1 cellular context compared by ENCODE assay signal in the genomic region with DNA sequence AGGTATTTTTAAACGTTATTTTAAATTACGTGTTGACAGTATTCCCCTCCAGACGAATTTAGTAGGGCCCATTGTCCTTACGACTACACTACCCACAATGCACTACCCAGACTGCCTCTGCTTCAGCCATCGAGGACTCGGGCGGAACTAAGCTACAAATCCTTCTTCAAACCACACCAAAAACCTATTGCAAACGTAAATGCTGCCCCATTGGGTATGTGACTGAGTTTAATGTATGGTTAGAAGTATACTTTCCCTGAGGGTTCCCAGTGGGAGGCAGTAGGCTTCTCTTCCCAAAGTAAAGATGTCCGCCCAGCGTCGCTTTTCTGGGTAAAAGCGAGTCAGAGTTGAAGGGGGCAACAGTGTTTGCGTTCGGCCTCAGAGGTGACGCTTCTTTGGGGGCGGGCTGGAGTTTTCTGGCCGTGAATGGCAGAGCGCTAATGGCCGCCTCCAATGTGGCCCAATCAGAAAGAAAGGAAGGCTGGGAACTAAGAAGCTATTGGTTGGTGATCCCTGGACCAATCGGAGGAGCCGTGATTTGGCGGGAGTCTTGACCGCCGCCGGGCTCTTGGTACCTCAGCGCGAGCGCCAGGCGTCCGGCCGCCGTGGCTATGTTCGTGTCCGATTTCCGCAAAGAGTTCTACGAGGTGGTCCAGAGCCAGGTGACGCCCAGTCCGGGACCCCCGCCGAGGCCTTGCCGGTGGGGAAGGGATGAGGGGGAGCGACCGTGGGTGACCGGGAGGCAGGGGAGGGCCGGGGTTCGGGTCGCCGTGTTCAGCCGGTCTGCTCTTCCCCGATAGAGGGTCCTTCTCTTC.
TF ChIP-seq lines count a peak whose summit lies in the region.

A gene with protein sequence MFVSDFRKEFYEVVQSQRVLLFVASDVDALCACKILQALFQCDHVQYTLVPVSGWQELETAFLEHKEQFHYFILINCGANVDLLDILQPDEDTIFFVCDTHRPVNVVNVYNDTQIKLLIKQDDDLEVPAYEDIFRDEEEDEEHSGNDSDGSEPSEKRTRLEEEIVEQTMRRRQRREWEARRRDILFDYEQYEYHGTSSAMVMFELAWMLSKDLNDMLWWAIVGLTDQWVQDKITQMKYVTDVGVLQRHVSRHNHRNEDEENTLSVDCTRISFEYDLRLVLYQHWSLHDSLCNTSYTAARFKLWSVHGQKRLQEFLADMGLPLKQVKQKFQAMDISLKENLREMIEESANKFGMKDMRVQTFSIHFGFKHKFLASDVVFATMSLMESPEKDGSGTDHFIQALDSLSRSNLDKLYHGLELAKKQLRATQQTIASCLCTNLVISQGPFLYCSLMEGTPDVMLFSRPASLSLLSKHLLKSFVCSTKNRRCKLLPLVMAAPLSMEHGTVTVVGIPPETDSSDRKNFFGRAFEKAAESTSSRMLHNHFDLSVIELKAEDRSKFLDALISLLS (plus strand): TSS at position 563 of the 815 bp plus-strand sequence. CDS start 49 bp downstream, at position 612.

TF ChIP-seq in HepG2, 621 proteins besides CTCF, POLR2A, EP300 and RAD21 (continued from another document and continues in another):
- TF ChIP-seq, protein P1, sequence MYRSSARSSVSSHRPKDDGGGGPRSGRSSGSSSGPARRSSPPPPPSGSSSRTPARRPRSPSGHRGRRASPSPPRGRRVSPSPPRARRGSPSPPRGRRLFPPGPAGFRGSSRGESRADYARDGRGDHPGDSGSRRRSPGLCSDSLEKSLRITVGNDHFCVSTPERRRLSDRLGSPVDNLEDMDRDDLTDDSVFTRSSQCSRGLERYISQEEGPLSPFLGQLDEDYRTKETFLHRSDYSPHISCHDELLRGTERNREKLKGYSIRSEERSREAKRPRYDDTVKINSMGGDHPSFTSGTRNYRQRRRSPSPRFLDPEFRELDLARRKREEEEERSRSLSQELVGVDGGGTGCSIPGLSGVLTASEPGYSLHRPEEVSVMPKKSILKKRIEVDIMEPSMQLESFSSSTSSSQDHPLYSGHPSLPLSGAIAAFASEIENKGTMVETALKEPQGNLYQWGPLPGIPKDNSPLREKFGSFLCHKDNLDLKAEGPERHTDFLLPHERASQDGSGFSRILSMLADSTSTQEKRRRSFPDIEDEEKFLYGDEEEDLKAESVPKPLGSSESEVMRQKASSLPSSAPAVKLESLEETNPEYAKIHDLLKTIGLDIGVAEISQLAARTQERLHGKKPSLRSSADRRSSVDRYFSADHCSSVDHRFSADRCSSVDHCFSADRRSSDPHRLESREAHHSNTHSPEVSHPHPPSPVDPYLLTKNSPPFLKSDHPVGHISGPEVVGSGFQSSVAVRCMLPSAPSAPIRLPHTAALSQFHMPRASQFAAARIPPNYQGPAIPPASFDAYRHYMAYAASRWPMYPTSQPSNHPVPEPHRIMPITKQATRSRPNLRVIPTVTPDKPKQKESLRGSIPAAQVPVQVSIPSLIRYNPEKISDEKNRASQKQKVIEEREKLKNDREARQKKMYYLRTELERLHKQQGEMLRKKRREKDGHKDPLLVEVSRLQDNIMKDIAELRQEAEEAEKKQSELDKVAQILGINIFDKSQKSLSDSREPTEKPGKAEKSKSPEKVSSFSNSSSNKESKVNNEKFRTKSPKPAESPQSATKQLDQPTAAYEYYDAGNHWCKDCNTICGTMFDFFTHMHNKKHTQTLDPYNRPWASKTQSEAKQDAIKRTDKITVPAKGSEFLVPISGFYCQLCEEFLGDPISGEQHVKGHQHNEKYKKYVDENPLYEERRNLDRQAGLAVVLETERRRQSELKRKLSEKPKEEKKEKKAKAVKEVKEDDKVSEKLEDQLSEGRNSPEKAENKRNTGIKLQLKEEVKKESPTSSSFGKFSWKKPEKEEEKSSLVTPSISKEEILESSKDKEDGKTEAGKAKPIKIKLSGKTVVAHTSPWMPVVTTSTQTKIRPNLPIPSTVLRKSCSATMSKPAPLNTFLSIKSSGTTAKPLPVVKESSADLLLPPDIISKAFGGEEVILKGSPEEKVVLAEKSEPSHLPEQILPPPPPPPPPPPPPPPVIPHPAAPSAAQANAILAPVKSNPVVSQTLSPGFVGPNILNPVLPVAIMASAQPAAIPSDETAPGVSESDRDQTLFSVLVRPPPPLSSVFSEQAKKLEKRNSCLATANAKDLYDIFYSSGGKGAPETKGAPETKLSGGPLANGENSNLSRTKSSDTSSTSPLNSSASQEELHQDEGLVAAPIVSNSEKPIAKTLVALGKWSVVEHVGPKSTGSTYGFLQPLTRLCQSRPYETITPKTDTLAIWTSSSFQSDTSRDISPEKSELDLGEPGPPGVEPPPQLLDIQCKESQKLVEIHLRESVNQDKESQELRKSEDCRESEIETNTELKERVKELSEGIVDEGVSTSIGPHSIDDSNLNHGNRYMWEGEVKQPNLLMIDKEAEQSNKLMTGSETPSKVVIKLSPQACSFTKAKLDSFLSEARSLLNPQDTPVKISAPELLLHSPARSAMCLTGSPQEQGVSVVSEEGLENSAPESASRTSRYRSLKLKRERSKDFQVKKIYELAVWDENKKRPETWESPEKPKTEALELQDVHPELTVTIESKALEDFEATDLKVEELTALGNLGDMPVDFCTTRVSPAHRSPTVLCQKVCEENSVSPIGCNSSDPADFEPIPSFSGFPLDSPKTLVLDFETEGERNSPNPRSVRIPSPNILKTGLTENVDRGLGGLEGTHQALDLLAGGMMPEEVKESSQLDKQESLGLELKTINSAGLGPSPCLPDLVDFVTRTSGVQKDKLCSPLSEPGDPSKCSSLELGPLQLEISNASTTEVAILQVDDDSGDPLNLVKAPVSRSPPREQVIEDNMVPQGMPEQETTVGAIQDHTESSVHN (CRISPR knock-in tag; IDR thresholded peaks at IDR 0.05) = no peak
- TF ChIP-seq, protein P2, sequence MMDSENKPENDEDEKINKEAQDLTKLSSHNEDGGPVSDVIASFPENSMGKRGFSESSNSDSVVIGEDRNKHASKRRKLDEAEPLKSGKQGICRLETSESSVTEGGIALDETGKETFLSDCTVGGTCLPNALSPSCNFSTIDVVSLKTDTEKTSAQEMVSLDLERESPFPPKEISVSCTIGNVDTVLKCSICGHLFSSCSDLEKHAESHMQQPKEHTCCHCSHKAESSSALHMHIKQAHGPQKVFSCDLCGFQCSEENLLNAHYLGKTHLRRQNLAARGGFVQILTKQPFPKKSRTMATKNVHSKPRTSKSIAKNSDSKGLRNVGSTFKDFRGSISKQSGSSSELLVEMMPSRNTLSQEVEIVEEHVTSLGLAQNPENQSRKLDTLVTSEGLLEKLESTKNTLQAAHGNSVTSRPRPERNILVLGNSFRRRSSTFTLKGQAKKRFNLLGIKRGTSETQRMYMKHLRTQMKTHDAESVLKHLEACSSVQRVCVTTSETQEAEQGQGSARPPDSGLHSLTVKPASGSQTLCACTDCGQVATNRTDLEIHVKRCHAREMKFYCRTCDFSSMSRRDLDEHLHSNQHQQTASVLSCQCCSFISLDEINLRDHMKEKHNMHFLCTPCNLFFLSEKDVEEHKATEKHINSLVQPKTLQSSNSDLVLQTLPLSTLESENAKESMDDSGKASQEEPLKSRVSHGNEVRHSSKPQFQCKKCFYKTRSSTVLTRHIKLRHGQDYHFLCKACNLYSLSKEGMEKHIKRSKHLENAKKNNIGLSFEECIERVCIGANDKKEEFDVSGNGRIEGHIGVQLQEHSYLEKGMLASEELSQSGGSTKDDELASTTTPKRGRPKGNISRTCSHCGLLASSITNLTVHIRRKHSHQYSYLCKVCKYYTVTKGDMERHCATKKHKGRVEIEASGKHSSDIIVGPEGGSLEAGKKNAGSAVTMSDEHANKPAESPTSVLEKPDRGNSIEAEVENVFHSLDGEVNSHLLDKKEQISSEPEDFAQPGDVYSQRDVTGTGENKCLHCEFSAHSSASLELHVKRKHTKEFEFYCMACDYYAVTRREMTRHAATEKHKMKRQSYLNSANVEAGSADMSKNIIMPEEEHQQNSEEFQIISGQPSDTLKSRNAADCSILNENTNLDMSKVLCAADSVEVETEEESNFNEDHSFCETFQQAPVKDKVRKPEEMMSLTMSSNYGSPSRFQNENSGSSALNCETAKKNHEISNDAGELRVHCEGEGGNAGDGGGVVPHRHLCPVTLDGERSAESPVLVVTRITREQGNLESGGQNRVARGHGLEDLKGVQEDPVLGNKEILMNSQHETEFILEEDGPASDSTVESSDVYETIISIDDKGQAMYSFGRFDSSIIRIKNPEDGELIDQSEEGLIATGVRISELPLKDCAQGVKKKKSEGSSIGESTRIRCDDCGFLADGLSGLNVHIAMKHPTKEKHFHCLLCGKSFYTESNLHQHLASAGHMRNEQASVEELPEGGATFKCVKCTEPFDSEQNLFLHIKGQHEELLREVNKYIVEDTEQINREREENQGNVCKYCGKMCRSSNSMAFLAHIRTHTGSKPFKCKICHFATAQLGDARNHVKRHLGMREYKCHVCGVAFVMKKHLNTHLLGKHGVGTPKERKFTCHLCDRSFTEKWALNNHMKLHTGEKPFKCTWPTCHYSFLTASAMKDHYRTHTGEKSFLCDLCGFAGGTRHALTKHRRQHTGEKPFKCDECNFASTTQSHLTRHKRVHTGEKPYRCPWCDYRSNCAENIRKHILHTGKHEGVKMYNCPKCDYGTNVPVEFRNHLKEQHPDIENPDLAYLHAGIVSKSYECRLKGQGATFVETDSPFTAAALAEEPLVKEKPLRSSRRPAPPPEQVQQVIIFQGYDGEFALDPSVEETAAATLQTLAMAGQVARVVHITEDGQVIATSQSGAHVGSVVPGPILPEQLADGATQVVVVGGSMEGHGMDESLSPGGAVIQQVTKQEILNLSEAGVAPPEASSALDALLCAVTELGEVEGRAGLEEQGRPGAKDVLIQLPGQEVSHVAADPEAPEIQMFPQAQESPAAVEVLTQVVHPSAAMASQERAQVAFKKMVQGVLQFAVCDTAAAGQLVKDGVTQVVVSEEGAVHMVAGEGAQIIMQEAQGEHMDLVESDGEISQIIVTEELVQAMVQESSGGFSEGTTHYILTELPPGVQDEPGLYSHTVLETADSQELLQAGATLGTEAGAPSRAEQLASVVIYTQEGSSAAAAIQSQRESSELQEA (CRISPR knock-in tag; IDR thresholded peaks at IDR 0.05; ENCODE audit: not compliant biosample characterization) = no peak
- TF ChIP-seq NFKBIZ (CRISPR knock-in tag; IDR thresholded peaks at IDR 0.05) (no peak), ZNF660 (CRISPR knock-in tag; IDR thresholded peaks at IDR 0.05; ENCODE audit: borderline replicate concordance, low read depth) (no peak), JUNB (CRISPR knock-in tag; IDR thresholded peaks at IDR 0.05; ENCODE audit: borderline replicate concordance) (no peak), ZNF446 (CRISPR knock-in tag; IDR thresholded peaks at IDR 0.05) (no peak), KAT8 (CRISPR knock-in tag; IDR thresholded peaks at IDR 0.05) (peak; percentile 73), ZNF772 (CRISPR knock-in tag; IDR thresholded peaks at IDR 0.05) (no peak), ZNF616 (CRISPR knock-in tag; IDR thresholded peaks at IDR 0.05; ENCODE audit: low read depth) (no peak), SP1 (IDR thresholded peaks at IDR 0.05) (no peak), SP1 (CRISPR knock-in tag; IDR thresholded peaks at IDR 0.05) (peak; percentile 14; the same call in 1 of the 2 replicates), REL (CRISPR knock-in tag; conservative IDR thresholded peaks at IDR 0.05) (no peak)
- TF ChIP-seq, protein P3, sequence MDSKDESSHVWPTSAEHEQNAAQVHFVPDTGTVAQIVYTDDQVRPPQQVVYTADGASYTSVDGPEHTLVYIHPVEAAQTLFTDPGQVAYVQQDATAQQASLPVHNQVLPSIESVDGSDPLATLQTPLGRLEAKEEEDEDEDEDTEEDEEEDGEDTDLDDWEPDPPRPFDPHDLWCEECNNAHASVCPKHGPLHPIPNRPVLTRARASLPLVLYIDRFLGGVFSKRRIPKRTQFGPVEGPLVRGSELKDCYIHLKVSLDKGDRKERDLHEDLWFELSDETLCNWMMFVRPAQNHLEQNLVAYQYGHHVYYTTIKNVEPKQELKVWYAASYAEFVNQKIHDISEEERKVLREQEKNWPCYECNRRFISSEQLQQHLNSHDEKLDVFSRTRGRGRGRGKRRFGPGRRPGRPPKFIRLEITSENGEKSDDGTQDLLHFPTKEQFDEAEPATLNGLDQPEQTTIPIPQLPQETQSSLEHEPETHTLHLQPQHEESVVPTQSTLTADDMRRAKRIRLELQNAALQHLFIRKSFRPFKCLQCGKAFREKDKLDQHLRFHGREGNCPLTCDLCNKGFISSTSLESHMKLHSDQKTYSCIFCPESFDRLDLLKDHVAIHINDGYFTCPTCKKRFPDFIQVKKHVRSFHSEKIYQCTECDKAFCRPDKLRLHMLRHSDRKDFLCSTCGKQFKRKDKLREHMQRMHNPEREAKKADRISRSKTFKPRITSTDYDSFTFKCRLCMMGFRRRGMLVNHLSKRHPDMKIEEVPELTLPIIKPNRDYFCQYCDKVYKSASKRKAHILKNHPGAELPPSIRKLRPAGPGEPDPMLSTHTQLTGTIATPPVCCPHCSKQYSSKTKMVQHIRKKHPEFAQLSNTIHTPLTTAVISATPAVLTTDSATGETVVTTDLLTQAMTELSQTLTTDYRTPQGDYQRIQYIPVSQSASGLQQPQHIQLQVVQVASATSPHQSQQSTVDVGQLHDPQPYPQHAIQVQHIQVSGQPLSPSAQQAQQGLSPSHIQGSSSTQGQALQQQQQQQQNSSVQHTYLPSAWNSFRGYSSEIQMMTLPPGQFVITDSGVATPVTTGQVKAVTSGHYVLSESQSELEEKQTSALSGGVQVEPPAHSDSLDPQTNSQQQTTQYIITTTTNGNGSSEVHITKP (CRISPR knock-in tag; IDR thresholded peaks at IDR 0.05; ENCODE audit: low read depth) = peak; percentile 97
- TF ChIP-seq, protein P4, sequence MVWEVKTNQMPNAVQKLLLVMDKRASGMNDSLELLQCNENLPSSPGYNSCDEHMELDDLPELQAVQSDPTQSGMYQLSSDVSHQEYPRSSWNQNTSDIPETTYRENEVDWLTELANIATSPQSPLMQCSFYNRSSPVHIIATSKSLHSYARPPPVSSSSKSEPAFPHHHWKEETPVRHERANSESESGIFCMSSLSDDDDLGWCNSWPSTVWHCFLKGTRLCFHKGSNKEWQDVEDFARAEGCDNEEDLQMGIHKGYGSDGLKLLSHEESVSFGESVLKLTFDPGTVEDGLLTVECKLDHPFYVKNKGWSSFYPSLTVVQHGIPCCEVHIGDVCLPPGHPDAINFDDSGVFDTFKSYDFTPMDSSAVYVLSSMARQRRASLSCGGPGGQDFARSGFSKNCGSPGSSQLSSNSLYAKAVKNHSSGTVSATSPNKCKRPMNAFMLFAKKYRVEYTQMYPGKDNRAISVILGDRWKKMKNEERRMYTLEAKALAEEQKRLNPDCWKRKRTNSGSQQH (CRISPR knock-in tag; IDR thresholded peaks at IDR 0.05; ENCODE audit: low read depth) = no peak
- TF ChIP-seq, protein P5, sequence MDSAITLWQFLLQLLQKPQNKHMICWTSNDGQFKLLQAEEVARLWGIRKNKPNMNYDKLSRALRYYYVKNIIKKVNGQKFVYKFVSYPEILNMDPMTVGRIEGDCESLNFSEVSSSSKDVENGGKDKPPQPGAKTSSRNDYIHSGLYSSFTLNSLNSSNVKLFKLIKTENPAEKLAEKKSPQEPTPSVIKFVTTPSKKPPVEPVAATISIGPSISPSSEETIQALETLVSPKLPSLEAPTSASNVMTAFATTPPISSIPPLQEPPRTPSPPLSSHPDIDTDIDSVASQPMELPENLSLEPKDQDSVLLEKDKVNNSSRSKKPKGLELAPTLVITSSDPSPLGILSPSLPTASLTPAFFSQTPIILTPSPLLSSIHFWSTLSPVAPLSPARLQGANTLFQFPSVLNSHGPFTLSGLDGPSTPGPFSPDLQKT (CRISPR knock-in tag; IDR thresholded peaks at IDR 0.05; ENCODE audit: borderline replicate concordance) = no peak
- TF ChIP-seq, protein P6, sequence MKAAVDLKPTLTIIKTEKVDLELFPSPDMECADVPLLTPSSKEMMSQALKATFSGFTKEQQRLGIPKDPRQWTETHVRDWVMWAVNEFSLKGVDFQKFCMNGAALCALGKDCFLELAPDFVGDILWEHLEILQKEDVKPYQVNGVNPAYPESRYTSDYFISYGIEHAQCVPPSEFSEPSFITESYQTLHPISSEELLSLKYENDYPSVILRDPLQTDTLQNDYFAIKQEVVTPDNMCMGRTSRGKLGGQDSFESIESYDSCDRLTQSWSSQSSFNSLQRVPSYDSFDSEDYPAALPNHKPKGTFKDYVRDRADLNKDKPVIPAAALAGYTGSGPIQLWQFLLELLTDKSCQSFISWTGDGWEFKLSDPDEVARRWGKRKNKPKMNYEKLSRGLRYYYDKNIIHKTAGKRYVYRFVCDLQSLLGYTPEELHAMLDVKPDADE (CRISPR knock-in tag; IDR thresholded peaks at IDR 0.05) = no peak
- TF ChIP-seq, protein P7, sequence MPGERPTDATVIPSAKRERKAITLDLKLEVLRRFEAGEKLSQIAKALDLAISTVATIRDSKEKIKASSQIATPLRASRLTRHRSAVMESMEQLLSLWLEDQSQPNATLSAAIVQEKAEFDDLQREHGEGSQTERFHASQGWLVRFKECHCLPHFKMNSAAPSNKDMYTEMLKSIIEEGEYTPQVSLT (CRISPR knock-in tag; IDR thresholded peaks at IDR 0.05; ENCODE audit: borderline replicate concordance, low read depth) = no peak
